Comparison of ENCODE assay signal across 18 cellular contexts in genomic region chr2:72457801-72458516, GRCh38.
DNase-seq lines count a peak whose midpoint lies in the region; ATAC-seq and TF ChIP-seq lines count a peak whose summit lies in the region.
"Had no signal": no experiment of that assay in that cellular context is flagged by ENCODE, and none has a peak within 500 bp of the region (broad histone marks: within the 10 kb centered on the region; RNA-seq: fewer than 3 reads in every experiment).

No MANE protein-coding gene starts in this region.

- intact Hi-C loops in Right ventricle myocardium superior (cut with DNase I) = no loop called here

- H2AFZ ChIP-seq in parathyroid adenoma = no peak overlapping the region

- no peak for TF ChIP-seq CTCF in parathyroid adenoma (IDR thresholded peaks at IDR 0.05)

- peak overlapping the region; percentile 23 for H3K4me2 ChIP-seq in parathyroid adenoma (ENCODE audit: low read length)

- DNase-seq in ELR (ENCODE audit: low read depth) (peak; percentile 67), RPMI7951 (ENCODE audit: low read depth) (peak; percentile 79), fibroblast of gingiva (ENCODE audit: low read depth) (peak; percentile 72), anterior cingulate cortex (lab: John Stamatoyannopoulos, UW) (no peak), pons (ENCODE audit: low spot score) (no peak), Right ventricle myocardium superior (no peak)
- no peak for DNase-seq in effector CD8-positive, alpha-beta T cell (lab: John Stamatoyannopoulos, UW)
- DNase-seq: activated CD4-positive, alpha-beta T cell treated with anti-CD3 and anti-CD28 coated beads for 36 hours; BE2C; body of pancreas; left cardiac atrium; MG63; NCI-H1694; NCI-H774; OCI-M1; upper lobe of left lung had no signal

- no peaks in the 10 kb centered on the region for H3K79me2 ChIP-seq in parathyroid adenoma

- H3K4me3 ChIP-seq in parathyroid adenoma (ENCODE audit: low read depth, low read length) = no peak overlapping the region
- H3K4me3 ChIP-seq: body of pancreas, MG63, upper lobe of left lung had no signal

- no peak for ATAC-seq in Right ventricle myocardium superior (ENCODE audit: poor library complexity)
- ATAC-seq: activated CD4-positive, alpha-beta T cell treated with anti-CD3 and anti-CD28 coated beads for 36 hours; activated naive CD4-positive, alpha-beta T cell treated with anti-CD3 and anti-CD28 coated beads, Interleukin-2, amount 50 U/mL, for 72 hours; body of pancreas; left cardiac atrium had no signal

- H3K27me3 ChIP-seq in parathyroid adenoma (ENCODE audit: control insufficient read depth, insufficient read depth, low read length) = no peaks in the 10 kb centered on the region
- H3K27me3 ChIP-seq: BE2C, body of pancreas, MG63, upper lobe of left lung had no signal

- H3K27ac ChIP-seq in parathyroid adenoma = no peak overlapping the region
- H3K27ac ChIP-seq: body of pancreas, upper lobe of left lung had no signal

- H3K9me3 ChIP-seq in parathyroid adenoma (ENCODE audit: control insufficient read depth, low read length) = no peaks in the 10 kb centered on the region
- H3K9me3 ChIP-seq: BE2C, body of pancreas had no signal

- no peaks in the 10 kb centered on the region for H3K36me3 ChIP-seq in parathyroid adenoma (ENCODE audit: control insufficient read depth, insufficient read depth, low read length)
- H3K36me3 ChIP-seq: BE2C, MG63 had no signal

- peaks cover 18% of the 10 kb centered on the region for H3K4me1 ChIP-seq in parathyroid adenoma
- H3K4me1 ChIP-seq: BE2C, body of pancreas, upper lobe of left lung had no signal

- H3K9ac ChIP-seq in parathyroid adenoma = no peak overlapping the region

Comparison
In these comparisons a context has a peak if more than half of its experiments do, and no peak if none do; other contexts are left out.
1. DNase-seq: peak in ELR (single experiment), RPMI7951 (single experiment) and fibroblast of gingiva (single experiment); none in anterior cingulate cortex (0 of 58), effector CD8-positive, alpha-beta T cell (single experiment), pons (single experiment) and Right ventricle myocardium superior (single experiment).